ENCODE assay signal across 8 cellular contexts in genomic region chr6:2989332-2990178, GRCh38. TPM values are rescaled to one million over a fixed set of nuclear protein-coding genes. Genes with fewer than 3 reads are reported as not detected.
DNase-seq lines count a peak whose midpoint lies in the region; ATAC-seq and TF ChIP-seq lines count a peak whose summit lies in the region.

No MANE protein-coding gene starts in this region.

- H3K27me3 ChIP-seq in DOHH2 (ENCODE audit: control insufficient read depth, low read length) = no peaks in the 10 kb centered on the region; the same call in 1 of the 2 replicates
- H3K27me3 ChIP-seq in GM23338 (ENCODE audit: insufficient read depth) = no peaks in the 10 kb centered on the region

- H3K79me2 ChIP-seq in DOHH2 (ENCODE audit: control insufficient read depth, low read length) (no peaks in the 10 kb centered on the region), GM23338 (replicated peaks; ENCODE audit: insufficient read depth) (no peaks in the 10 kb centered on the region)

- H3K36me3 ChIP-seq in DOHH2 (ENCODE audit: control insufficient read depth, low read length) (no peaks in the 10 kb centered on the region), GM23338 (ENCODE audit: insufficient read depth) (no peaks in the 10 kb centered on the region)

- peak overlapping the region; percentile 100 for H3K27ac Mint-ChIP-seq in GM23338
- peak overlapping the region; percentile 98 to 100 (median 100) for H3K27ac Mint-ChIP-seq in naive thymus-derived CD8-positive, alpha-beta T cell

- no peak overlapping the region for H2AFZ ChIP-seq in GM23338

- H3K9me3 ChIP-seq in DOHH2 (ENCODE audit: control insufficient read depth, insufficient read depth, low read length) = no peaks in the 10 kb centered on the region

- H3K4me2 ChIP-seq in DOHH2 (ENCODE audit: low read length) = peak overlapping the region; percentile 98
- H3K4me2 ChIP-seq in GM23338 = peak overlapping the region; percentile 70

- TF ChIP-seq CTCF in DOHH2 (IDR thresholded peaks at IDR 0.05; ENCODE audit: low read depth, low read length, poor library complexity, severe bottlenecking) = no peak
- no peak for TF ChIP-seq CTCF in GM23338 (conservative IDR thresholded peaks at IDR 0.05; ENCODE audit: low read depth in 2 of 2)
- no peak for TF ChIP-seq CTCF in LNCaP clone FGC (IDR thresholded peaks at IDR 0.05; ENCODE audit: control insufficient read depth, extremely low read depth, insufficient read depth)
- TF ChIP-seq CTCF in fibroblast of mammary gland (conservative IDR thresholded peaks at IDR 0.05; ENCODE audit: control insufficient read depth, insufficient read depth, low read depth, low read length) = no peak

- H3K36me3 Mint-ChIP-seq in GM23338 (ENCODE audit: low read depth) = no peaks in the 10 kb centered on the region; the same call in 2 of the 3 replicates
- no peaks in the 10 kb centered on the region for H3K36me3 Mint-ChIP-seq in naive thymus-derived CD8-positive, alpha-beta T cell

- peak; percentile 52 for ATAC-seq in GM23338
- ATAC-seq in naive thymus-derived CD8-positive, alpha-beta T cell = peak; percentile 74 to 83
- ATAC-seq in stimulated activated naive CD8-positive, alpha-beta T cell treated with anti-CD3 and anti-CD28 coated beads, Interleukin-15, Interleukin-2, amounts not matched to agents 100 U/mL and 50 U/mL, for 24 hours = peak; percentile 76

- H3F3A ChIP-seq in DOHH2 (ENCODE audit: control insufficient read depth, insufficient read depth) = peaks cover 10% of the 10 kb centered on the region
- peaks cover 11% of the 10 kb centered on the region; the same call in 1 of the 2 replicates for H3F3A ChIP-seq in GM23338 (replicated peaks; ENCODE audit: low read depth)

- H3K9me2 ChIP-seq in DOHH2 (replicated peaks; ENCODE audit: control insufficient read depth, low read length) (no peaks in the 10 kb centered on the region), GM23338 (ENCODE audit: insufficient read depth) (no peaks in the 10 kb centered on the region)

- no peaks in the 10 kb centered on the region for H4K20me1 ChIP-seq in DOHH2 (ENCODE audit: control insufficient read depth, insufficient read depth, low read depth, low read length)
- H4K20me1 ChIP-seq in GM23338 (replicated peaks; ENCODE audit: insufficient read depth) = no peaks in the 10 kb centered on the region

- peak overlapping the region; percentile 87 for H3K4me3 Mint-ChIP-seq in GM23338
- H3K4me3 Mint-ChIP-seq in naive thymus-derived CD8-positive, alpha-beta T cell = peak overlapping the region; percentile 82 to 99 (median 94)

- peaks cover 9% of the 10 kb centered on the region; the same call in 1 of the 3 replicates for H3K9me3 Mint-ChIP-seq in GM23338
- no peaks in the 10 kb centered on the region for H3K9me3 Mint-ChIP-seq in naive thymus-derived CD8-positive, alpha-beta T cell

- peak overlapping the region; percentile 88 for H3K27ac ChIP-seq in DOHH2 (ENCODE audit: low read depth, low read length)
- peak overlapping the region; percentile 98 for H3K27ac ChIP-seq in GM23338 (ENCODE audit: low read depth)

- peaks cover 46% of the 10 kb centered on the region for H3K4me1 Mint-ChIP-seq in GM23338
- peaks cover 14 to 31% (median 28%) of the 10 kb centered on the region in 4 donors for H3K4me1 Mint-ChIP-seq in naive thymus-derived CD8-positive, alpha-beta T cell

- H3K27me3 Mint-ChIP-seq in GM23338 (ENCODE audit: insufficient read depth, low read depth, poor library complexity) = peaks cover 26% of the 10 kb centered on the region
- no peaks in the 10 kb centered on the region for H3K27me3 Mint-ChIP-seq in naive thymus-derived CD8-positive, alpha-beta T cell

- DNase-seq in GM23338 (ENCODE audit: low spot score) (peak; percentile 100), LNCaP clone FGC (ENCODE audit: low read depth) (peak; percentile 93), RPMI7951 (ENCODE audit: low read depth) (peak; percentile 94), fibroblast of mammary gland (ENCODE audit: low read depth) (peak; percentile 97)
- DNase-seq in activated T-helper 1 cell treated with anti-CD3 and anti-CD28 coated beads, Interleukin-2, amount 50 U/mL, for 16 hours (ENCODE audit: low read depth in 1 of 2, low spot score in 1 of 2) = peak; percentile 47 to 63
- peak; percentile 43 to 95 (median 87) for DNase-seq in naive thymus-derived CD8-positive, alpha-beta T cell
- DNase-seq in stimulated activated naive CD8-positive, alpha-beta T cell treated with anti-CD3 and anti-CD28 coated beads, Interleukin-15, Interleukin-2, amounts not matched to agents 100 U/mL and 50 U/mL, for 24 hours = peak; percentile 65

- H3K4me3 ChIP-seq in DOHH2 (ENCODE audit: low read length) (peak overlapping the region; percentile 82), GM23338 (peak overlapping the region; percentile 50), LNCaP clone FGC (ENCODE audit: low read depth, low read length) (peak overlapping the region; percentile 92), fibroblast of mammary gland (ENCODE audit: control insufficient read depth, low read depth, low read length) (peak overlapping the region; percentile 73)

- H3K4me1 ChIP-seq in DOHH2 (ENCODE audit: control insufficient read depth, low read length) = peaks cover 21% of the 10 kb centered on the region
- H3K4me1 ChIP-seq in GM23338 (ENCODE audit: insufficient read depth) = peaks cover 33% of the 10 kb centered on the region

- POLR2A ChIA-PET in naive thymus-derived CD8-positive, alpha-beta T cell (lab: Charles Lee) = interaction anchor here (0.7 to 9.7 kb wide), 41 partner anchors 10 to 1032 kb away, joined by 3 to 497 read pairs (median 11); partner anchors contain the start of genes BPHL, NQO2, RIPK1 and SERPINB1

TF ChIP-seq in GM23338, 12 proteins besides CTCF, POLR2A, EP300 and RAD21 (continues in another document):
- TF ChIP-seq ZNF114 (CRISPR knock-in tag; IDR thresholded peaks at IDR 0.05) (no peak), CREB1 (CRISPR knock-in tag; IDR thresholded peaks at IDR 0.05; ENCODE audit: low read depth) (peak; percentile 44), POLR2AphosphoS5 (IDR thresholded peaks at IDR 0.05; ENCODE audit: low read depth) (peak; percentile 72; the same call in 1 of the 2 replicates)

RNA-seq across cellular contexts. Expression of gene NQO2, which starts 10.1 kb away (rescaled TPM):
- total RNA-seq in GM23338 (2014; rRNA removed; shearing (Covaris generic)) = 117 and 125 TPM in 2 replicates
- polyA plus RNA-seq in GM23338 (2016; fragmentation: Nextera tagmentation; extraction: Ambion mirVana) = 159 and 173 TPM in 2 replicates
- 42.3 and 52.9 TPM in 2 replicates for total RNA-seq in RPMI7951 (2014; rRNA removed; shearing (Covaris generic))
- 10 to 100 TPM; 21.0 to 21.4 TPM for total RNA-seq in naive thymus-derived CD8-positive, alpha-beta T cell
- polyA plus RNA-seq in naive thymus-derived CD8-positive, alpha-beta T cell = 10 to 100 TPM; 37.9 to 48.1 (median 39.0) TPM

RNA-seq across cellular contexts. Expression of gene SERPINB6, which starts 18.2 kb away (rescaled TPM):
- total RNA-seq in GM23338 (2014; rRNA removed; shearing (Covaris generic)) = 37.6 and 38.5 TPM in 2 replicates
- 25.9 and 26.0 TPM in 2 replicates for polyA plus RNA-seq in GM23338 (2016; fragmentation: Nextera tagmentation; extraction: Ambion mirVana)
- total RNA-seq in RPMI7951 (2014; rRNA removed; shearing (Covaris generic)) = 92.6 and 101 TPM in 2 replicates
- 100 to 1,000 TPM; 125 to 134 TPM for total RNA-seq in naive thymus-derived CD8-positive, alpha-beta T cell
- 100 to 1,000 TPM; 128 to 152 (median 141) TPM for polyA plus RNA-seq in naive thymus-derived CD8-positive, alpha-beta T cell

Comparison
In these comparisons a context has a peak if more than half of its experiments do, and no peak if none do; other contexts are left out.
1. Peak in every context shown above with its lines: DNase-seq, ATAC-seq, H3K4me3 ChIP-seq and H3K27ac ChIP-seq.